ENCODE assay signal across 1 cellular context in genomic region chr17:49031965-49032928, GRCh38.
TF ChIP-seq lines count a peak whose summit lies in the region.

No MANE protein-coding gene starts in this region.

TF ChIP-seq in SK-N-SH, 30 proteins besides CTCF, POLR2A, EP300 and RAD21 (continued from another document):
- TF ChIP-seq, protein P1, sequence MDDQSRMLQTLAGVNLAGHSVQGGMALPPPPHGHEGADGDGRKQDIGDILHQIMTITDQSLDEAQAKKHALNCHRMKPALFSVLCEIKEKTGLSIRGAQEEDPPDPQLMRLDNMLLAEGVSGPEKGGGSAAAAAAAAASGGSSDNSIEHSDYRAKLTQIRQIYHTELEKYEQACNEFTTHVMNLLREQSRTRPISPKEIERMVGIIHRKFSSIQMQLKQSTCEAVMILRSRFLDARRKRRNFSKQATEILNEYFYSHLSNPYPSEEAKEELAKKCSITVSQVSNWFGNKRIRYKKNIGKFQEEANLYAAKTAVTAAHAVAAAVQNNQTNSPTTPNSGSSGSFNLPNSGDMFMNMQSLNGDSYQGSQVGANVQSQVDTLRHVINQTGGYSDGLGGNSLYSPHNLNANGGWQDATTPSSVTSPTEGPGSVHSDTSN (IDR thresholded peaks at IDR 0.05) = no peak
- TF ChIP-seq SMC3 (IDR thresholded peaks at IDR 0.05; ENCODE audit: low read depth, low read length) = peak; percentile 89
